In genomic region chr19:19537321-19538048, GRCh38 we compare ENCODE assay signal across 1 cellular context.
TF ChIP-seq lines count a peak whose summit lies in the region.

No MANE protein-coding gene starts in this region.

TF ChIP-seq in GM23338, 12 proteins besides CTCF, POLR2A, EP300 and RAD21 (continued from another document):
- TF ChIP-seq POLR2AphosphoS5 (IDR thresholded peaks at IDR 0.05; ENCODE audit: low read depth) (no peak), ZNF462 (CRISPR knock-in tag; IDR thresholded peaks at IDR 0.05) (no peak), EZH2 (IDR thresholded peaks at IDR 0.05; ENCODE audit: low read depth, unreplicated experiment) (no peak), JUNB (IDR thresholded peaks at IDR 0.05; ENCODE audit: unreplicated experiment) (no peak), NANOG (IDR thresholded peaks at IDR 0.05; ENCODE audit: borderline replicate concordance) (no peak), STAT1 (IDR thresholded peaks at IDR 0.05; ENCODE audit: unreplicated experiment) (no peak), REST (IDR thresholded peaks at IDR 0.05; ENCODE audit: unreplicated experiment) (no peak), ZNF114 (CRISPR knock-in tag; IDR thresholded peaks at IDR 0.05) (no peak)
